In the genomic region with DNA sequence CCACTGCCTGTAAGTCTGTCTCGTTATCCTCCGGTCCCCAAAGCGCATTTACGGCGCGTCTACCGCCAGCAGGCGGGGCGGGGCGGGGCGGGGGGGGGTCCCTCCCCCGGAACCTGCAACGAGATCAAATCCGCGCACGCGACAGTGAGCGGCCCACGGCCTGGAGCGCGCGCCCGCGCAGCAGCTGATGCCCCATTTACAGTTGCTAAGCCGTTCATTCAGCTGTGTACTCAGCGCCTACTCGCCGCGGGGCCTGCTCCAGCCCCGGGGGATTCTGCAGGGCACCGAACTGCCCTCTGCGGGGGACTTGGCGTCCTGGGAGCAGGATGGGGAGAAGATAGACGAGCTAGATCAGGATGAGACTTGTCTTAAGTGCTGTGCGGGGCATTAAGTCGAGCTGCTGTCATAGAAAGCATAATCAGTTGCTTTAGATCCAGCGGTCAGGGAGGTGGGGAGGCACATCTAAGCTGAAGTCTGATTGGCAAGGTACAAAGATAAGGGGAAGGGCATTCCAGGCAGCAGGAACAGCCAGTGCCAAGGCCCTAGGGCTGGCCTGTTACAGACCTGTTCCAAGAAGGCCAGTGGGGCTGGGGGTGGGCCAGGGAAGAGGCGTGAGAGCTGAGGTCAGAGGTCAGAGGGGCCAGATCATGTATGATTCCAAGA, we compare ENCODE assay signal across 7 cellular contexts. TPM values are rescaled to one million over a fixed set of nuclear protein-coding genes. Genes with fewer than 3 reads are reported as not detected.
DNase-seq lines count a peak whose midpoint lies in the region; ATAC-seq and TF ChIP-seq lines count a peak whose summit lies in the region.

No MANE protein-coding gene starts in this region.

- H3K79me2 ChIP-seq in trophoblast cell (ENCODE audit: control insufficient read depth, insufficient read depth, low read length, poor library complexity) = peaks cover 27% of the 10 kb centered on the region

- H3K36me3 ChIP-seq in MG63 (no peaks in the 10 kb centered on the region), trophoblast cell (ENCODE audit: control insufficient read depth in 1 of 2, insufficient read depth in 2 of 2, low read length in 2 of 2) (no peaks in the 10 kb centered on the region), upper lobe of left lung (no peaks in the 10 kb centered on the region)

- WGBS in trophoblast cell (ENCODE audit: extremely low coverage, insufficient coverage, insufficient read length) = no CpG with 5 or more reads among the region's 38 CpGs
- WGBS in upper lobe of left lung, 2 donors = 5 to 31% methylated on average over 5 to 33 of the region's 38 CpGs

- H3K9me3 ChIP-seq in MG63 = no peaks in the 10 kb centered on the region
- no peaks in the 10 kb centered on the region for H3K9me3 ChIP-seq in trophoblast cell (ENCODE audit: insufficient read depth, low read depth, low read length)
- H3K9me3 ChIP-seq in upper lobe of left lung = no peaks in the 10 kb centered on the region

- peaks cover 38% of the 10 kb centered on the region for H3K27me3 Mint-ChIP-seq in activated naive CD4-positive, alpha-beta T cell treated with anti-CD3 and anti-CD28 coated beads, Interleukin-2, amount 10 ng/mL, durations not matched to agents 7 days and 5 days
- peaks cover 15% of the 10 kb centered on the region for H3K27me3 Mint-ChIP-seq in glutamatergic neuron (ENCODE audit: unreplicated experiment)

- peak overlapping the region; percentile 82 for H2BK5ac ChIP-seq in trophoblast cell (ENCODE audit: low read depth, low read length, poor library complexity)

- peak overlapping the region; percentile 63 for H2BK12ac ChIP-seq in trophoblast cell (ENCODE audit: low read length)

- TF ChIP-seq POLR2A in GM19193 (IDR thresholded peaks at IDR 0.05; ENCODE audit: extremely low read depth, insufficient read depth, insufficient read length) (peak; percentile 43), upper lobe of left lung (IDR thresholded peaks at IDR 0.05) (peak in 1 of 4 donors; percentile 6)

- peak overlapping the region; percentile 34 for H4K12ac ChIP-seq in trophoblast cell (ENCODE audit: low read depth, low read length)

- H3K14ac ChIP-seq in trophoblast cell (ENCODE audit: low read length) = no peak overlapping the region

- H4K8ac ChIP-seq in trophoblast cell (ENCODE audit: low read depth, low read length) = peak overlapping the region; percentile 80

- peak overlapping the region; percentile 84 for H3K4me3 Mint-ChIP-seq in activated naive CD4-positive, alpha-beta T cell treated with anti-CD3 and anti-CD28 coated beads, Interleukin-2, amount 10 ng/mL, durations not matched to agents 7 days and 5 days
- peak overlapping the region; percentile 91 for H3K4me3 Mint-ChIP-seq in glutamatergic neuron (ENCODE audit: unreplicated experiment)

- H3K27ac ChIP-seq in trophoblast cell (ENCODE audit: low read depth, low read length) = no peak overlapping the region
- peak overlapping the region; percentile 84 to 92 (median 92) for H3K27ac ChIP-seq in upper lobe of left lung

- no peak overlapping the region for H2AK5ac ChIP-seq in trophoblast cell (ENCODE audit: low read length)

- peak overlapping the region; percentile 97 for H3K18ac ChIP-seq in trophoblast cell (ENCODE audit: low read length)

- no peak for TF ChIP-seq EP300 in upper lobe of left lung (IDR thresholded peaks at IDR 0.05)

- peak overlapping the region; percentile 95 for H3K4me2 ChIP-seq in trophoblast cell (ENCODE audit: low read length)

- H3K4me1 ChIP-seq in trophoblast cell (ENCODE audit: control insufficient read depth in 1 of 2, insufficient read depth in 2 of 2, low read length in 2 of 2) (peaks cover 27 to 34% of the 10 kb centered on the region in 2 experiments), upper lobe of left lung (peaks cover 33 to 52% (median 36%) of the 10 kb centered on the region in 4 donors)

- peak overlapping the region; percentile 91 for H4K91ac ChIP-seq in trophoblast cell (ENCODE audit: low read depth, low read length)

- DNase-seq in MG63 (peak; percentile 58), SK-N-DZ (ENCODE audit: low spot score) (peak; percentile 66), glutamatergic neuron (peak; percentile 76), trophoblast cell (peak in 1 of 2 donors; percentile 35), upper lobe of left lung (peak; percentile 64 to 95)
- DNase-seq in activated naive CD4-positive, alpha-beta T cell treated with anti-CD3 and anti-CD28 coated beads, Interleukin-2, amount 10 ng/mL, durations not matched to agents 7 days and 5 days = peak; percentile 91

- no peak for TF ChIP-seq CTCF in glutamatergic neuron (IDR thresholded peaks at IDR 0.05; ENCODE audit: partially characterized antibody, unreplicated experiment)
- no peak for TF ChIP-seq CTCF in upper lobe of left lung (IDR thresholded peaks at IDR 0.05)

- H3K23ac ChIP-seq in trophoblast cell (ENCODE audit: low read length) = no peak overlapping the region

- CTCF ChIA-PET in activated naive CD4-positive, alpha-beta T cell treated with anti-CD3 and anti-CD28 coated beads, Interleukin-2, amount 10 ng/mL, durations not matched to agents 7 days and 5 days (lab: Charles Lee) = interaction anchor here (0.9 to 1.2 kb wide), 4 partner anchors 12 to 21 kb away, joined by 3 to 4 read pairs (median 3); no protein-coding TSS in a partner anchor

- H3K4me1 Mint-ChIP-seq in activated naive CD4-positive, alpha-beta T cell treated with anti-CD3 and anti-CD28 coated beads, Interleukin-2, amount 10 ng/mL, durations not matched to agents 7 days and 5 days = peaks cover 31% of the 10 kb centered on the region
- H3K4me1 Mint-ChIP-seq in glutamatergic neuron (ENCODE audit: low read depth, unreplicated experiment) = peaks cover 30% of the 10 kb centered on the region

- no peak overlapping the region for H3K4ac ChIP-seq in trophoblast cell (ENCODE audit: low read depth, low read length)

- no peak overlapping the region for H2BK120ac ChIP-seq in trophoblast cell (ENCODE audit: insufficient read depth, low read length, poor library complexity)

- H3K36me3 Mint-ChIP-seq in activated naive CD4-positive, alpha-beta T cell treated with anti-CD3 and anti-CD28 coated beads, Interleukin-2, amount 10 ng/mL, durations not matched to agents 7 days and 5 days = no peaks in the 10 kb centered on the region
- H3K36me3 Mint-ChIP-seq in glutamatergic neuron (ENCODE audit: unreplicated experiment) = no peaks in the 10 kb centered on the region

- no peaks in the 10 kb centered on the region for H3K27me3 ChIP-seq in MG63
- H3K27me3 ChIP-seq in trophoblast cell (ENCODE audit: insufficient read depth, low read length) = peaks cover 5% of the 10 kb centered on the region
- peaks cover 0 to 13% (median 0%) of the 10 kb centered on the region in 4 donors for H3K27me3 ChIP-seq in upper lobe of left lung

- H2AFZ ChIP-seq in trophoblast cell (ENCODE audit: insufficient read depth, low read length, poor library complexity) = peak overlapping the region; percentile 72

- H3K4me3 ChIP-seq in MG63 (peak overlapping the region; percentile 68), trophoblast cell (ENCODE audit: low read depth, low read length) (peak overlapping the region; percentile 74), upper lobe of left lung (peak overlapping the region; percentile 62 to 92 (median 88))

- H3K27ac Mint-ChIP-seq in activated naive CD4-positive, alpha-beta T cell treated with anti-CD3 and anti-CD28 coated beads, Interleukin-2, amount 10 ng/mL, durations not matched to agents 7 days and 5 days = peak overlapping the region; percentile 95
- H3K27ac Mint-ChIP-seq in glutamatergic neuron (ENCODE audit: unreplicated experiment) = peak overlapping the region; percentile 95

- no peaks in the 10 kb centered on the region for H3K9me3 Mint-ChIP-seq in activated naive CD4-positive, alpha-beta T cell treated with anti-CD3 and anti-CD28 coated beads, Interleukin-2, amount 10 ng/mL, durations not matched to agents 7 days and 5 days
- H3K9me3 Mint-ChIP-seq in glutamatergic neuron (ENCODE audit: unreplicated experiment) = peaks cover 13% of the 10 kb centered on the region

- peak in 1 of 2 donors; percentile 32 for ATAC-seq in upper lobe of left lung (ENCODE audit: low FRiP score in 2 of 2)

- no peak overlapping the region for H3K9ac ChIP-seq in trophoblast cell (ENCODE audit: low read length)

- peaks cover 10% of the 10 kb centered on the region for H3K79me1 ChIP-seq in trophoblast cell (ENCODE audit: low read length)

RNA-seq across cellular contexts. Expression of a gene that starts 1.4 kb away (rescaled TPM):
- 19.9 and 22.2 TPM in 2 replicates for total RNA-seq in MG63 (2014; rRNA removed; shearing (Covaris generic); ENCODE audit: low replicate concordance)
- polyA plus RNA-seq in SK-N-DZ (2014; cell fraction: cytosol; rRNA removed) = 20.3 and 23.2 TPM in 2 replicates
- 13.6 and 14.7 TPM in 2 replicates for polyA plus RNA-seq in SK-N-DZ (2014; cell fraction: nucleus; rRNA removed)
- total RNA-seq in glutamatergic neuron (ENCODE audit: unreplicated experiment) (32.3 TPM), upper lobe of left lung (10 to 100 TPM in 5 of 6 donors, 1 to 10 TPM in 1; 5.2 to 31.0 (median 20.4) TPM)
- polyA plus RNA-seq in trophoblast cell (2013) = 17.0 and 18.1 TPM in 2 replicates

RNA-seq across cellular contexts. Expression of a gene that starts 39.5 kb away (rescaled TPM):
- total RNA-seq in MG63 (2014; rRNA removed; shearing (Covaris generic); ENCODE audit: low replicate concordance) = not detected in 2 replicates
- polyA plus RNA-seq in SK-N-DZ (2014; cell fraction: cytosol; rRNA removed) = not detected in 2 replicates
- not detected in 2 replicates for polyA plus RNA-seq in SK-N-DZ (2014; cell fraction: nucleus; rRNA removed)
- total RNA-seq in glutamatergic neuron (ENCODE audit: unreplicated experiment) (0.47 TPM), upper lobe of left lung (1 to 10 TPM in 4 of 6 donors, under 1 TPM in 2; 0.61 to 2.2 (median 1.3) TPM)
- polyA plus RNA-seq in trophoblast cell (2013) = 1.3 and 1.5 TPM in 2 replicates
